17 cellular contexts compared by ENCODE assay signal in the genomic region with DNA sequence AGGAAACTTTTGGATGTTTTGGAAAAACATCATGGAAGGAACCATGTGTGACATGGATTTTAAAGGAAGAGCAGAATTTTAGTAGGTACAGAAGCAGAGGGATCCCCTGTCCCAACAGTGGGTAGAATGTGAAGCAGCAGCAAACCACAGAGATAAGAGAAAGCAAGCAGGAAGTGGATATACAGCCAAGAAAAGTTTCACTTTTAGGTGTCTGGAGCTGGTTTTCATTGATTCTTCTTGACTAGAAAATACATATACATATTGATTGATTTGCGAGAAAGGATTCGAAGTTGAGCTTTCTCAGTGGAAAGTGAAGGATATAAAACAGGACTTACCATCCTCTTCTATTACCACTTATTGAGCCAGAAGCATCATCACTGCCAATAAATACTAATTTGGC.
DNase-seq lines count a peak whose midpoint lies in the region; ATAC-seq and TF ChIP-seq lines count a peak whose summit lies in the region.
"Had no signal": no experiment of that assay in that cellular context is flagged by ENCODE, and none has a peak within 500 bp of the region (broad histone marks: within the 10 kb centered on the region; RNA-seq: fewer than 3 reads in every experiment).

No MANE protein-coding gene starts in this region.

- ATAC-seq in heart right ventricle (no peak), left cardiac atrium (no peak), GM21737 (IDR thresholded peaks at IDR 0.05; ENCODE audit: unreplicated experiment) (peak; percentile 59), HG03378 (IDR thresholded peaks at IDR 0.05; ENCODE audit: unreplicated experiment) (peak; percentile 55)
- no peak for ATAC-seq in effector memory CD8-positive, alpha-beta T cell (replicated peaks)
- ATAC-seq: A549, psoas muscle, T-cell had no signal

- H3K4me1 Mint-ChIP-seq in nephron, result peaks cover 47% of the 10 kb centered on the region
- H3K4me1 Mint-ChIP-seq in effector memory CD8-positive, alpha-beta T cell (ENCODE audit: low read depth in 2 of 2), result no peaks in the 10 kb centered on the region

- intact Hi-C loops in heart right ventricle (cut with DNase I), result loop anchor here in 3 of 10 donors (10.0 kb wide), 3 partner anchors 125 to 215 kb away; no protein-coding TSS in a partner anchor
- intact Hi-C loops in left cardiac atrium (cut with DNase I), result no loop called here

- no peak overlapping the region for H3K4me3 Mint-ChIP-seq in nephron
- H3K4me3 Mint-ChIP-seq in effector memory CD8-positive, alpha-beta T cell, result no peak overlapping the region
- H3K4me3 Mint-ChIP-seq: activated T-cell treated with anti-CD3 and anti-CD28 coated beads, Interleukin-2, amount 50 U/mL, for 24 hours; T-cell; type B pancreatic cell had no signal

- TF ChIP-seq CTCF in heart right ventricle (IDR thresholded peaks at IDR 0.05), result no peak
- TF ChIP-seq CTCF in nephron (IDR thresholded peaks at IDR 0.05; ENCODE audit: unreplicated experiment in 3 of 3), result no peak

- no peaks in the 10 kb centered on the region for H3K27me3 Mint-ChIP-seq in nephron (ENCODE audit: low read depth)
- H3K27me3 Mint-ChIP-seq in effector memory CD8-positive, alpha-beta T cell, result peaks cover 0 to 7% of the 10 kb centered on the region in 2 donors
- H3K27me3 Mint-ChIP-seq: T-cell had no signal

- 95 to 98% methylated on average over 2 of the region's 2 CpGs for WGBS in heart right ventricle, 2 donors

- no peaks in the 10 kb centered on the region for H3K36me3 ChIP-seq in heart right ventricle

- DNase-seq in heart right ventricle, result no peak
- no peak for DNase-seq in left cardiac atrium
- DNase-seq in effector memory CD8-positive, alpha-beta T cell, result no peak
- DNase-seq in substantia nigra (lab: John Stamatoyannopoulos, UW), result no peak
- DNase-seq in putamen (ENCODE audit: low spot score), result no peak
- DNase-seq: activated T-cell treated with anti-CD3 and anti-CD28 coated beads, Interleukin-2, amount 50 U/mL, for 24 hours; COR-L47; dermis blood vessel endothelial cell; Karpas-422; NCI-H2029 treated with DMSO at 0.1 percent for 48 hours; psoas muscle; T-cell had no signal

- peaks cover 3 to 56% (median 27%) of the 10 kb centered on the region in 9 donors for H3K4me1 ChIP-seq in heart right ventricle
- H3K4me1 ChIP-seq: A549, psoas muscle had no signal

- H3K27ac ChIP-seq in heart right ventricle (peak overlapping the region in 9 of 10 donors; percentile 8 to 69 (median 55)), substantia nigra (ENCODE audit: low read depth, low read length, poor library complexity, severe bottlenecking) (no peak overlapping the region)
- H3K27ac ChIP-seq: A549, psoas muscle had no signal

- H3K36me3 Mint-ChIP-seq in nephron (ENCODE audit: low read depth), result no peaks in the 10 kb centered on the region
- no peaks in the 10 kb centered on the region for H3K36me3 Mint-ChIP-seq in effector memory CD8-positive, alpha-beta T cell (ENCODE audit: insufficient read depth)
- H3K36me3 Mint-ChIP-seq: T-cell, type B pancreatic cell had no signal

- peak overlapping the region in 2 of 3 experiments; percentile 33 to 56 for H3K27ac Mint-ChIP-seq in nephron
- no peak overlapping the region for H3K27ac Mint-ChIP-seq in effector memory CD8-positive, alpha-beta T cell
- H3K27ac Mint-ChIP-seq: activated T-cell treated with anti-CD3 and anti-CD28 coated beads, Interleukin-2, amount 50 U/mL, for 24 hours; T-cell; type B pancreatic cell had no signal

- H3K9me3 Mint-ChIP-seq in nephron, result no peaks in the 10 kb centered on the region
- no peaks in the 10 kb centered on the region for H3K9me3 Mint-ChIP-seq in effector memory CD8-positive, alpha-beta T cell
- H3K9me3 Mint-ChIP-seq: activated T-cell treated with anti-CD3 and anti-CD28 coated beads, Interleukin-2, amount 50 U/mL, for 24 hours; T-cell; type B pancreatic cell had no signal

- no peak overlapping the region for H3K4me3 ChIP-seq in heart right ventricle
- H3K4me3 ChIP-seq: A549, psoas muscle had no signal

- H3K27me3 ChIP-seq in heart right ventricle, result no peaks in the 10 kb centered on the region

- H3K9me3 ChIP-seq in heart right ventricle, result peaks cover 0 to 6% (median 0%) of the 10 kb centered on the region in 11 donors
- H3K9me3 ChIP-seq: A549, psoas muscle had no signal

Comparison
In these comparisons a context has a peak if more than half of its experiments do, and no peak if none do; other contexts are left out.
1. ATAC-seq: peak in GM21737 (single experiment) and HG03378 (single experiment); none in heart right ventricle (0 of 8), left cardiac atrium (0 of 2) and effector memory CD8-positive, alpha-beta T cell (single experiment).
2. H3K27ac Mint-ChIP-seq: peak in nephron (2 of 3); none in effector memory CD8-positive, alpha-beta T cell (0 of 2).